Comparison of ENCODE assay signal across 25 cellular contexts in the genomic region with DNA sequence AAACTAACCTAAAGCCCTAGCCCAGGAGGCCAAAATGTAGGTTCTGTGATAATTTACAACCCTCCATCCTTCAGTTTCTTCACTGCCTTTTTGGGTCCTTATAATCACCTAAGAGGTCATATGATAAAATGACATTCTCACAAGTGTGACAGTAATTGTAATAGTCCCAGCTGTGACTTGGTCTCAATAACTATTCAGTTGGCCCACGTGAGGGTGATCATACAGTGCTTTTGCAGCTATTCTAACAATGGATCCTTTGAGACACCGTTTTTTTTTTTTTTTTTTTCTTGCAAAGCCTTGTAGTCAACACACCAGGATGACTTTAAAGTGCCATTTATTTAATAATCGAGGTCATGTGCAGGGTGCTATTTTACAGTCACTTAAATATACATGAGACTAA.
"Had no signal": no experiment of that assay in that cellular context is flagged by ENCODE, and none has a peak within 500 bp of the region (broad histone marks: within the 10 kb centered on the region; RNA-seq: fewer than 3 reads in every experiment).

No MANE protein-coding gene starts in this region.

- H3K27ac ChIP-seq: coronary artery, ovary, right lobe of liver, thoracic aorta, upper lobe of right lung, VCaP had no signal

- H3K4me3 Mint-ChIP-seq: activated naive CD4-positive, alpha-beta T cell treated with anti-CD3 and anti-CD28 coated beads, Interleukin-2, amount 10 ng/mL, durations not matched to agents 7 days and 5 days; activated naive CD8-positive, alpha-beta T cell treated with anti-CD3 and anti-CD28 coated beads, Interleukin-2, amount 50 U/mL, for 24 hours; naive B cell; neural crest cell; stimulated activated naive CD8-positive, alpha-beta T cell treated with anti-CD3 and anti-CD28 coated beads, Interleukin-15, amount 100 ng/mL, for 72 hours; T-helper 1 cell treated with Interleukin-12 subunit alpha and Interleukin-12 subunit beta and Interleukin-4 antibody, amounts not matched to agents 30 μg/mL and 1 μg/mL, for 36 hours had no signal

- H3K36me3 ChIP-seq: ovary, right lobe of liver, thoracic aorta, upper lobe of right lung had no signal

- H3K4me3 ChIP-seq: coronary artery, mucosa of descending colon, ovary, right lobe of liver, smooth muscle cell, thoracic aorta, upper lobe of right lung had no signal

- DNase-seq: activated CD4-positive, alpha-beta T cell treated with anti-CD3 and anti-CD28 coated beads, Interleukin-2, amount 50 U/mL, for 1 hour; activated CD4-positive, CD25-positive, alpha-beta regulatory T cell treated with anti-CD3 and anti-CD28 coated beads, Interleukin-2, amount 50 U/mL, for 72 hours; activated CD8-positive, alpha-beta memory T cell treated with anti-CD3 and anti-CD28 coated beads for 24 hours; activated CD8-positive, alpha-beta memory T cell treated with anti-CD3 and anti-CD28 coated beads, Interleukin-2, amount 50 U/mL, for 48 hours; activated effector memory CD4-positive, alpha-beta T cell treated with Interleukin-2 at 50 U/mL for 16 hours; activated naive CD4-positive, alpha-beta T cell treated with anti-CD3 and anti-CD28 coated beads, Interleukin-2, amount 10 ng/mL, durations not matched to agents 7 days and 5 days; activated naive CD8-positive, alpha-beta T cell treated with anti-CD3 and anti-CD28 coated beads, Interleukin-2, amount 50 U/mL, for 24 hours; activated T-cell treated with anti-CD3 and anti-CD28 coated beads, Interleukin-2, amount 50 U/mL, for 48 hours; aorta; effector CD4-positive, alpha-beta T cell; islet precursor cell; mammary epithelial cell; mucosa of descending colon; naive B cell; ovary; right lobe of liver; stimulated activated CD4-positive, alpha-beta T cell treated with anti-CD3 and anti-CD28 coated beads, Interleukin-4, amount 100 ng/mL, for 1 hour; stimulated activated naive CD8-positive, alpha-beta T cell treated with anti-CD3 and anti-CD28 coated beads, Interleukin-15, amount 100 ng/mL, for 72 hours; upper lobe of right lung had no signal

- ATAC-seq: activated naive CD8-positive, alpha-beta T cell treated with anti-CD3 and anti-CD28 coated beads, Interleukin-2, amount 50 U/mL, for 24 hours; mucosa of descending colon; right lobe of liver; stimulated activated naive CD8-positive, alpha-beta T cell treated with anti-CD3 and anti-CD28 coated beads, Interleukin-15, amount 100 ng/mL, for 72 hours; upper lobe of right lung had no signal

- H3K4me1 Mint-ChIP-seq: activated naive CD4-positive, alpha-beta T cell treated with anti-CD3 and anti-CD28 coated beads, Interleukin-2, amount 10 ng/mL, durations not matched to agents 7 days and 5 days; activated naive CD8-positive, alpha-beta T cell treated with anti-CD3 and anti-CD28 coated beads, Interleukin-2, amount 50 U/mL, for 24 hours; naive B cell; stimulated activated naive CD8-positive, alpha-beta T cell treated with anti-CD3 and anti-CD28 coated beads, Interleukin-15, amount 100 ng/mL, for 72 hours had no signal

- H3K4me1 ChIP-seq: right lobe of liver, upper lobe of right lung had no signal

- H3K9me3 Mint-ChIP-seq: activated naive CD4-positive, alpha-beta T cell treated with anti-CD3 and anti-CD28 coated beads, Interleukin-2, amount 10 ng/mL, durations not matched to agents 7 days and 5 days; activated naive CD8-positive, alpha-beta T cell treated with anti-CD3 and anti-CD28 coated beads, Interleukin-2, amount 50 U/mL, for 24 hours; stimulated activated naive CD8-positive, alpha-beta T cell treated with anti-CD3 and anti-CD28 coated beads, Interleukin-15, amount 100 ng/mL, for 72 hours; T-helper 1 cell treated with Interleukin-12 subunit alpha and Interleukin-12 subunit beta and Interleukin-4 antibody, amounts not matched to agents 30 μg/mL and 1 μg/mL, for 36 hours had no signal

- H3K27me3 ChIP-seq: ovary, right lobe of liver, upper lobe of right lung had no signal

- H3K36me3 Mint-ChIP-seq: activated naive CD4-positive, alpha-beta T cell treated with anti-CD3 and anti-CD28 coated beads, Interleukin-2, amount 10 ng/mL, durations not matched to agents 7 days and 5 days; naive B cell had no signal

- H3K27me3 Mint-ChIP-seq: activated naive CD4-positive, alpha-beta T cell treated with anti-CD3 and anti-CD28 coated beads, Interleukin-2, amount 10 ng/mL, durations not matched to agents 7 days and 5 days; activated naive CD8-positive, alpha-beta T cell treated with anti-CD3 and anti-CD28 coated beads, Interleukin-2, amount 50 U/mL, for 24 hours; naive B cell; stimulated activated naive CD8-positive, alpha-beta T cell treated with anti-CD3 and anti-CD28 coated beads, Interleukin-15, amount 100 ng/mL, for 72 hours had no signal

- H3K27ac Mint-ChIP-seq: activated naive CD4-positive, alpha-beta T cell treated with anti-CD3 and anti-CD28 coated beads, Interleukin-2, amount 10 ng/mL, durations not matched to agents 7 days and 5 days; activated naive CD8-positive, alpha-beta T cell treated with anti-CD3 and anti-CD28 coated beads, Interleukin-2, amount 50 U/mL, for 24 hours; naive B cell; stimulated activated naive CD8-positive, alpha-beta T cell treated with anti-CD3 and anti-CD28 coated beads, Interleukin-15, amount 100 ng/mL, for 72 hours; T-helper 1 cell treated with Interleukin-12 subunit alpha and Interleukin-12 subunit beta and Interleukin-4 antibody, amounts not matched to agents 30 μg/mL and 1 μg/mL, for 36 hours had no signal

- H3K9me3 ChIP-seq: mucosa of descending colon, ovary, right lobe of liver, thoracic aorta, upper lobe of right lung had no signal
